Comparison of ENCODE assay signal across 14 cellular contexts in the genomic region with DNA sequence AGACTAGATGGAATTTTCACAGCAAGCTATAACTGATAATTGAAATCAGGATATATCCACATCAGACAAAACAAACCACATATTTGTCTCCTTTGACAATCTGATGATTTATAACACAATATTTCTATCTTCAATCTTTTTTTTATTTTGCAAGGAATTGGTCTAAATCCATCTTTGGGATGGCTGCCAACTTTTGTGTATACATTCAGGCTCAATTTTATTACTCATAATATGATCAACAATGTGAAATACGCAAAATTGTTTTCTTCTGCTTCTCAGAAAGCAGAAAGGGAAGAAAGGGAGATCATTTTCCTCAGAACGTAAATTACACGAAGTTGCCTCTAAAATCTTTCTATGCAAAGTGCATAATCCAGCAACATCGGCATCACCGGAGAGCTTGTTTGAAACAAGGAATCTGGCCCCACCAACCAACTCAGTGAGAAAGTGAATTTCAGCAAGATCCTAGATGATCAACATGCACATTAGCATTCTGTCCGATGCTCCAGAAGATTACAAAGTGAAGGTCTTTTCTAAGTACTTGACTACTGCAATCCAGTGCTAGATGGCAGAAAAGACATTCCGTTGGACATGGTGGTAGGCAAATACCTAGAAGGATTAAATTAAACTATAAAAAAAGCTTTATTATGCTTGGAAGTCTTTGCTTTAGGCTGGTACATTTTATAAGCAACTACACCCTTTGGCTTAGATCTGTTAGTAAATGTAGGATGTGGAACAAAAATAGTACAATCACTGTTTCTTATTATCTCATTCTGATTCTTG.
DNase-seq lines count a peak whose midpoint lies in the region; ATAC-seq and TF ChIP-seq lines count a peak whose summit lies in the region.
"Had no signal": no experiment of that assay in that cellular context is flagged by ENCODE, and none has a peak within 500 bp of the region (broad histone marks: within the 10 kb centered on the region; RNA-seq: fewer than 3 reads in every experiment).

No MANE protein-coding gene starts in this region.

- peaks cover 21 to 30% of the 10 kb centered on the region in 2 donors for H3K4me1 ChIP-seq in thoracic aorta (ENCODE audit: control insufficient read depth in 1 of 2, low read depth in 2 of 2)

- H3K27ac Mint-ChIP-seq in HFFc6 (peak overlapping the region; percentile 89), natural killer cell (no peak overlapping the region)
- H3K27ac Mint-ChIP-seq: activated CD4-positive, alpha-beta memory T cell treated with anti-CD3 and anti-CD28 coated beads, Interleukin-2, amount 10 ng/mL, durations not matched to agents 7 days and 5 days; stimulated activated naive CD8-positive, alpha-beta T cell treated with anti-CD3 and anti-CD28 coated beads, Interleukin-15, amount 100 ng/mL, for 72 hours had no signal

- in situ Hi-C loops in astrocyte of the spinal cord (cut with HindIII; ENCODE audit: low sequenced_read_pairs), result no loop called here

- H3K4me3 Mint-ChIP-seq in HFFc6 (peak overlapping the region; percentile 65), natural killer cell (no peak overlapping the region)
- H3K4me3 Mint-ChIP-seq: activated CD4-positive, alpha-beta memory T cell treated with anti-CD3 and anti-CD28 coated beads, Interleukin-2, amount 10 ng/mL, durations not matched to agents 7 days and 5 days; central memory CD8-positive, alpha-beta T cell; stimulated activated naive CD8-positive, alpha-beta T cell treated with anti-CD3 and anti-CD28 coated beads, Interleukin-15, amount 100 ng/mL, for 72 hours had no signal

- no peaks in the 10 kb centered on the region for H3K36me3 ChIP-seq in thoracic aorta

- ATAC-seq in thoracic aorta (ENCODE audit: insufficient number of reproducible peaks, low FRiP score, low read depth) (no peak), HG02763 (IDR thresholded peaks at IDR 0.05; ENCODE audit: unreplicated experiment) (no peak), natural killer cell (no peak)
- ATAC-seq: stimulated activated naive CD8-positive, alpha-beta T cell treated with anti-CD3 and anti-CD28 coated beads, Interleukin-15, amount 100 ng/mL, for 72 hours had no signal

- H3K9me3 Mint-ChIP-seq in HFFc6 (peaks cover 4% of the 10 kb centered on the region), natural killer cell (no peaks in the 10 kb centered on the region)
- H3K9me3 Mint-ChIP-seq: activated CD4-positive, alpha-beta memory T cell treated with anti-CD3 and anti-CD28 coated beads, Interleukin-2, amount 10 ng/mL, durations not matched to agents 7 days and 5 days; central memory CD8-positive, alpha-beta T cell; stimulated activated naive CD8-positive, alpha-beta T cell treated with anti-CD3 and anti-CD28 coated beads, Interleukin-15, amount 100 ng/mL, for 72 hours had no signal

- H3K9me3 ChIP-seq in thoracic aorta, result no peaks in the 10 kb centered on the region

- H3K4me3 ChIP-seq in astrocyte of the spinal cord (ENCODE audit: low read depth, low read length) (no peak overlapping the region), thoracic aorta (peak overlapping the region; percentile 53)

- peak; percentile 23 for DNase-seq in HFFc6
- peak; percentile 47 for DNase-seq in astrocyte of the spinal cord (ENCODE audit: low read depth, low spot score)
- peak; percentile 56 for DNase-seq in iris pigment epithelial cell (ENCODE audit: low read depth)
- DNase-seq in thoracic aorta (ENCODE audit: low spot score), result no peak
- no peak for DNase-seq in natural killer cell
- no peak for DNase-seq in HPDE6-E6E7 (ENCODE audit: extremely low spot score)
- DNase-seq: activated CD4-positive, alpha-beta memory T cell treated with anti-CD3 and anti-CD28 coated beads, Interleukin-2, amount 10 ng/mL, durations not matched to agents 7 days and 5 days; activated effector memory CD4-positive, alpha-beta T cell treated with Interleukin-2 at 50 U/mL for 16 hours; NCI-H1436; NCI-H446 treated with DMSO at 0.1 percent for 48 hours; stimulated activated naive CD8-positive, alpha-beta T cell treated with anti-CD3 and anti-CD28 coated beads, Interleukin-15, amount 100 ng/mL, for 72 hours; T-helper 9 cell had no signal

- intact Hi-C loops in natural killer cell (cut with micrococcal nuclease), result no loop called here

- peak overlapping the region; percentile 59 to 81 for H3K27ac ChIP-seq in thoracic aorta

- H3K36me3 Mint-ChIP-seq in HFFc6 (ENCODE audit: low read depth), result peaks cover 14% of the 10 kb centered on the region
- H3K36me3 Mint-ChIP-seq in natural killer cell, result no peaks in the 10 kb centered on the region

- TF ChIP-seq CTCF in HFFc6 (IDR thresholded peaks at IDR 0.05), result no peak
- no peak for TF ChIP-seq CTCF in astrocyte of the spinal cord (IDR thresholded peaks at IDR 0.05; ENCODE audit: low read depth, low read length)
- no peak for TF ChIP-seq CTCF in thoracic aorta (IDR thresholded peaks at IDR 0.05)
- TF ChIP-seq CTCF in natural killer cell (IDR thresholded peaks at IDR 0.05), result no peak

- H3K4me1 Mint-ChIP-seq in HFFc6 (ENCODE audit: low read depth) (peaks cover 56% of the 10 kb centered on the region), natural killer cell (no peaks in the 10 kb centered on the region)

- H3K27me3 Mint-ChIP-seq in HFFc6 (ENCODE audit: insufficient read depth) (no peaks in the 10 kb centered on the region), natural killer cell (ENCODE audit: low read depth in 2 of 2) (peaks cover 0 to 10% of the 10 kb centered on the region in 2 donors)
- H3K27me3 Mint-ChIP-seq: central memory CD8-positive, alpha-beta T cell; stimulated activated naive CD8-positive, alpha-beta T cell treated with anti-CD3 and anti-CD28 coated beads, Interleukin-15, amount 100 ng/mL, for 72 hours had no signal

- H3K27me3 ChIP-seq in thoracic aorta (replicated peaks; ENCODE audit: insufficient read depth), result no peaks in the 10 kb centered on the region

Comparison
In these comparisons a context has a peak if more than half of its experiments do, and no peak if none do; other contexts are left out.
1. DNase-seq: peak in HFFc6 (single experiment), astrocyte of the spinal cord (single experiment) and iris pigment epithelial cell (single experiment); none in thoracic aorta (single experiment), natural killer cell (single experiment) and HPDE6-E6E7 (single experiment).